Comparison of ENCODE assay signal across 27 cellular contexts in genomic region chr5:147667363-147667762, GRCh38.
"Had no signal": no experiment of that assay in that cellular context is flagged by ENCODE, and none has a peak within 500 bp of the region (broad histone marks: within the 10 kb centered on the region; RNA-seq: fewer than 3 reads in every experiment).

No MANE protein-coding gene starts in this region.

- H3K9ac ChIP-seq: neural progenitor cell, parathyroid adenoma had no signal

- H3K4me3 ChIP-seq: neural progenitor cell, ovary, psoas muscle, skin epidermis, stomach, thoracic aorta, thyroid gland, tibial nerve, upper lobe of left lung, vagina had no signal

- H3K79me2 ChIP-seq: parathyroid adenoma had no signal

- H2AFZ ChIP-seq: neural progenitor cell, parathyroid adenoma had no signal

- H3K4me1 ChIP-seq: neural progenitor cell, parathyroid adenoma, psoas muscle, thyroid gland, tibial nerve, upper lobe of left lung, vagina had no signal

- H3K27me3 ChIP-seq: neural progenitor cell, ovary, stomach, thyroid gland, tibial nerve, upper lobe of left lung, vagina had no signal

- DNase-seq: naive thymus-derived CD8-positive, alpha-beta T cell; nephron progenitor cell; occipital lobe; ovary; posterior cingulate gyrus; psoas muscle; right cardiac atrium; stimulated activated CD4-positive, alpha-beta T cell treated with anti-CD3 and anti-CD28 coated beads, Interleukin-15, amount 100 ng/mL, for 24 hours; stimulated activated CD4-positive, alpha-beta T cell treated with anti-CD3 and anti-CD28 coated beads, Interleukin-2, amount 100 ng/mL, for 24 hours; stimulated activated CD4-positive, alpha-beta T cell treated with anti-CD3 and anti-CD28 coated beads, Interleukin-2, amount 100 ng/mL, for 48 hours; stimulated activated CD4-positive, alpha-beta T cell treated with anti-CD3 and anti-CD28 coated beads, Interleukin-4, amount 100 ng/mL, for 24 hours; stimulated activated naive B cell treated with anti-CD40 and anti-IgM and Interleukin-4, amounts not matched to agents 10 μg/mL and 1 μg/mL and 100 μg/mL, for 72 hours; stimulated activated naive CD4-positive, alpha-beta T cell treated with Interleukin-2 at 50 U/mL for 16 hours; stomach; thyroid gland; trophoblast cell; upper lobe of left lung had no signal

- H3K9me3 ChIP-seq: ovary, psoas muscle, stomach, thoracic aorta, thyroid gland, tibial nerve, upper lobe of left lung, vagina had no signal

- FAIRE-seq: urothelium cell line had no signal

- H3K27ac ChIP-seq: neural progenitor cell, ovary, parathyroid adenoma, psoas muscle, skin epidermis, stomach, thoracic aorta, thyroid gland, tibial nerve, upper lobe of left lung, vagina had no signal

- ATAC-seq: naive thymus-derived CD8-positive, alpha-beta T cell; natural killer cell treated with Interleukin-12 subunit alpha and Interleukin-12 subunit beta and Interleukin-15 and Interleukin-18, amount 100 ng/mL, for 72 hours; psoas muscle; right cardiac atrium; sciatic nerve; stimulated activated effector memory CD8-positive, alpha-beta T cell treated with anti-CD3 and anti-CD28 coated beads, Interleukin-12 subunit alpha, Interleukin-12 subunit beta, amount 100 ng/mL, for 72 hours; stimulated activated naive B cell treated with anti-CD40 and anti-IgM and Interleukin-4, amounts not matched to agents 10 μg/mL and 1 μg/mL and 100 μg/mL, for 72 hours had no signal

- H3K36me3 ChIP-seq: neural progenitor cell, ovary, thoracic aorta, thyroid gland, upper lobe of left lung, vagina had no signal

- H3K4me2 ChIP-seq: neural progenitor cell had no signal
